ENCODE assay signal across 12 cellular contexts in the genomic region with DNA sequence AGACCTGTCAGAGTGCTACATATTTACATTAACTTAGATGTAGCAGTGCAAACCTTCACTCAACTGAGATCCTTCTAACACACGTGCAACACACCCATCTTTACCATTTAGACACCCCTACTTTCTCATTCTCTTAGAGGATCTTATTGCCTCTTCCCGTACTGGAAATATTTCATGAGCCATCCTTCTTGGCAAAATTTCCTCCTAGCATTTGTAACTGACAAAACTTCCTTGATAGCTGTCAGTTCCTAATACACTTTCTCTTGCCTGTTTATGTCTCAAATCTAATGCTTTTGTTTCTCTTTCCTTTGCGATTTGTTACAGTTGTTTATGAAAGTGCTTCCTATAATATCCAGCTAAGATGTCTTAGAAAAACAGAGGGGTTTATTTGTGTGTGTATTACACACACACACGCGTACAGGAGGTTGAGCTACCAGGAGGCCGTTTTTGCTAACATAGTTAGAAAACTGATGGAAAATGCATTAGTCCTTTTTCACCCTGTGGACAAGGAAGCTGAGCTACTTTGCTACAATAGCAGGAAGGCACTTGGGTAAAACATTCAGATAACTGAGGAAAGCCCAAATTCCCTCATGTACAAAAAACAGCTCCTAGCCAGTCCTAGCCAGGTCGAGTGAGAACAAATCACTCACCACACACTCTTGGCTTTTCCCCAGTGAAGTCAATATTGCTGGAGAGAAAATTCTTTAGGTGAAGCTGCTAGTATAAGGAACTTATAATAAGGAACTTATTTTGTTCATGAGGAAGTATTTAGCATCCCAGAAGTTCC.
A peak's percentile ranks its signal among the peaks of the same experiment; 100 is the strongest.
DNase-seq lines count a peak whose midpoint lies in the region; ATAC-seq lines count a peak whose summit lies in the region.
"Had no signal": no experiment of that assay in that cellular context is flagged by ENCODE, and none has a peak within 500 bp of the region (broad histone marks: within the 10 kb centered on the region; RNA-seq: fewer than 3 reads in every experiment).

No MANE protein-coding gene starts in this region.

- H3K4me2 ChIP-seq in BLaER1 treated with 17β-estradiol and CSF1 and Interleukin-3, amounts not matched to agents 10 nM and 100 nM, result peak overlapping the region in 9 of 11 experiments; percentile 41 to 93 (median 79); a peak in 17 of 22 replicates

- peaks cover 0 to 15% (median 0%) of the 10 kb centered on the region in 11 experiments; a peak in 2 of 22 replicates for H3K36me3 ChIP-seq in BLaER1 treated with 17β-estradiol and CSF1 and Interleukin-3, amounts not matched to agents 10 nM and 100 nM

- H3K4me1 Mint-ChIP-seq in activated naive CD8-positive, alpha-beta T cell (ENCODE audit: low read depth), result peaks cover 38% of the 10 kb centered on the region

- H3K27ac Mint-ChIP-seq in activated naive CD8-positive, alpha-beta T cell, result peak overlapping the region; percentile 65

- ATAC-seq in HG03159 (IDR thresholded peaks at IDR 0.05; ENCODE audit: unreplicated experiment) (no peak), GM21360 (IDR thresholded peaks at IDR 0.05; ENCODE audit: unreplicated experiment) (no peak)

- H3K27me3 ChIP-seq in BLaER1 treated with 17β-estradiol and CSF1 and Interleukin-3, amounts not matched to agents 10 nM and 100 nM, result no peaks in the 10 kb centered on the region

- H3K4me1 ChIP-seq in BLaER1 treated with 17β-estradiol and CSF1 and Interleukin-3, amounts not matched to agents 10 nM and 100 nM, result peaks cover 43 to 71% (median 48%) of the 10 kb centered on the region in 10 experiments

- peak overlapping the region in 2 of 11 experiments; percentile 40 to 46; a peak in 2 of 22 replicates for H3K27ac ChIP-seq in BLaER1 treated with 17β-estradiol and CSF1 and Interleukin-3, amounts not matched to agents 10 nM and 100 nM

- H3K4me3 Mint-ChIP-seq in activated naive CD8-positive, alpha-beta T cell, result no peak overlapping the region

- DNase-seq in EH (ENCODE audit: low read depth) (peak; percentile 33), iris pigment epithelial cell (ENCODE audit: low read depth) (peak; percentile 47), epidermal melanocyte (ENCODE audit: insufficient read length, low spot score) (no peak), NCI-H1436 treated with DMSO at 0.1 percent for 48 hours (lab: John Stamatoyannopoulos, UW) (no peak)
- DNase-seq: activated CD4-positive, alpha-beta T cell treated with anti-CD3 and anti-CD28 coated beads for 1 hour; amygdala; NCI-H510A; SHP77 treated with DMSO at 0.1 percent for 48 hours had no signal

- no peak overlapping the region; a peak in 1 of 20 replicates for H3K4me3 ChIP-seq in BLaER1 treated with 17β-estradiol and CSF1 and Interleukin-3, amounts not matched to agents 10 nM and 100 nM

- H4K20me1 ChIP-seq in BLaER1 treated with 17β-estradiol and CSF1 and Interleukin-3, amounts not matched to agents 10 nM and 100 nM, result no peaks in the 10 kb centered on the region

- peaks cover 15% of the 10 kb centered on the region for H3K36me3 Mint-ChIP-seq in activated naive CD8-positive, alpha-beta T cell

- H3K9me3 Mint-ChIP-seq in activated naive CD8-positive, alpha-beta T cell (ENCODE audit: low read depth), result no peaks in the 10 kb centered on the region

- H3K9ac ChIP-seq in BLaER1 treated with 17β-estradiol and CSF1 and Interleukin-3, amounts not matched to agents 10 nM and 100 nM, result peak overlapping the region in 2 of 11 experiments; percentile 13 to 43; a peak in 1 of 22 replicates

- H3K27me3 Mint-ChIP-seq in activated naive CD8-positive, alpha-beta T cell, result no peaks in the 10 kb centered on the region

- peaks cover 0 to 7% (median 0%) of the 10 kb centered on the region in 11 experiments; a peak in 2 of 22 replicates for H3K9me3 ChIP-seq in BLaER1 treated with 17β-estradiol and CSF1 and Interleukin-3, amounts not matched to agents 10 nM and 100 nM (replicated peaks in 1 of 11)

Comparison
In these comparisons a context has a peak if more than half of its experiments do, and no peak if none do; other contexts are left out.
1. DNase-seq: peak in EH (single experiment) and iris pigment epithelial cell (single experiment); none in epidermal melanocyte (single experiment) and NCI-H1436 treated with DMSO at 0.1 percent for 48 hours (single experiment).